Comparison of ENCODE assay signal across 9 cellular contexts in genomic region chr9:9352877-9353481, GRCh38.
A peak's percentile ranks its signal among the peaks of the same experiment; 100 is the strongest.
DNase-seq lines count a peak whose midpoint lies in the region; ATAC-seq and TF ChIP-seq lines count a peak whose summit lies in the region.
"Had no signal": no experiment of that assay in that cellular context is flagged by ENCODE, and none has a peak within 500 bp of the region (broad histone marks: within the 10 kb centered on the region; RNA-seq: fewer than 3 reads in every experiment).

No MANE protein-coding gene starts in this region.

- H3K4me3 Mint-ChIP-seq in activated CD4-positive, alpha-beta memory T cell treated with anti-CD3 and anti-CD28 coated beads for 36 hours, result no peak overlapping the region

- H3K27ac ChIP-seq in AG04450 (ENCODE audit: low read depth, low read length) (no peak overlapping the region), SJCRH30 (no peak overlapping the region)

- no peaks in the 10 kb centered on the region for H3K36me3 ChIP-seq in SJCRH30

- peak; percentile 28; the same call in 1 of the 2 replicates for TF ChIP-seq CTCF in AG04450 (IDR thresholded peaks at IDR 0.05; ENCODE audit: low read depth, low read length)
- TF ChIP-seq CTCF in GM13976 (IDR thresholded peaks at IDR 0.05; ENCODE audit: borderline replicate concordance, control extremely low read depth, extremely low read depth, insufficient read depth, missing control alignments), result peak; percentile 37

- in situ Hi-C loops in GM13976 (cut with MboI; ENCODE audit: low sequenced_read_pairs, unreplicated experiment), result no loop called here

- H3K4me1 ChIP-seq in SJCRH30, result no peaks in the 10 kb centered on the region

- no peaks in the 10 kb centered on the region for H3K4me1 Mint-ChIP-seq in activated CD4-positive, alpha-beta memory T cell treated with anti-CD3 and anti-CD28 coated beads for 36 hours (ENCODE audit: low read depth)

- H3K27me3 ChIP-seq in AG04450 (ENCODE audit: control insufficient read depth, insufficient read depth, low read length), result no peaks in the 10 kb centered on the region
- no peaks in the 10 kb centered on the region for H3K27me3 ChIP-seq in SJCRH30

- H3K9me3 ChIP-seq in AG04450 (ENCODE audit: control insufficient read depth, insufficient read depth, low read length) (peaks cover 3% of the 10 kb centered on the region; the same call in 1 of the 2 replicates), SJCRH30 (replicated peaks) (no peaks in the 10 kb centered on the region)

- DNase-seq in AG04450 (ENCODE audit: low read depth, low spot score) (no peak), GM13976 (ENCODE audit: low spot score) (no peak), SJCRH30 (peak; percentile 3 to 33), inferior parietal cortex (ENCODE audit: extremely low spot score) (peak; percentile 53), HCEC 1CT (no peak), cardiac septum (ENCODE audit: low spot score) (no peak)
- DNase-seq in activated CD4-positive, alpha-beta memory T cell treated with anti-CD3 and anti-CD28 coated beads for 36 hours, result no peak
- DNase-seq: NCI-H1436 treated with DMSO at 0.1 percent for 48 hours had no signal

- H3K27me3 Mint-ChIP-seq in activated CD4-positive, alpha-beta memory T cell treated with anti-CD3 and anti-CD28 coated beads for 36 hours, result no peaks in the 10 kb centered on the region

- H3K27ac Mint-ChIP-seq in activated CD4-positive, alpha-beta memory T cell treated with anti-CD3 and anti-CD28 coated beads for 36 hours, result no peak overlapping the region

- H3K9me3 Mint-ChIP-seq in activated CD4-positive, alpha-beta memory T cell treated with anti-CD3 and anti-CD28 coated beads for 36 hours, result no peaks in the 10 kb centered on the region

- POLR2A ChIA-PET in AG04450 (lab: Yijun Ruan, JAX), result no interaction called here
- POLR2A ChIA-PET in activated CD4-positive, alpha-beta memory T cell treated with anti-CD3 and anti-CD28 coated beads for 36 hours (lab: Charles Lee), result no interaction called here

- intact Hi-C loops in activated CD4-positive, alpha-beta memory T cell treated with anti-CD3 and anti-CD28 coated beads for 36 hours (cut with micrococcal nuclease), result no loop called here
- intact Hi-C loops in cardiac septum (cut with DNase I), result no loop called here

- ATAC-seq in GM21515 (IDR thresholded peaks at IDR 0.05; ENCODE audit: unreplicated experiment), result no peak

- CTCF ChIA-PET in AG04450 (lab: Charles Lee), result no interaction called here
- CTCF ChIA-PET in activated CD4-positive, alpha-beta memory T cell treated with anti-CD3 and anti-CD28 coated beads for 36 hours (lab: Charles Lee), result no interaction called here

- H3K36me3 Mint-ChIP-seq in activated CD4-positive, alpha-beta memory T cell treated with anti-CD3 and anti-CD28 coated beads for 36 hours, result no peaks in the 10 kb centered on the region

- H3K4me3 ChIP-seq in AG04450 (ENCODE audit: low read depth, low read length) (no peak overlapping the region), SJCRH30 (no peak overlapping the region)

Comparison
In these comparisons a context has a peak if more than half of its experiments do, and no peak if none do; other contexts are left out.
1. DNase-seq: peak in SJCRH30 (2 of 2) and inferior parietal cortex (single experiment); none in AG04450 (single experiment), GM13976 (single experiment), HCEC 1CT (single experiment), activated CD4-positive, alpha-beta memory T cell treated with anti-CD3 and anti-CD28 coated beads for 36 hours (single experiment) and cardiac septum (single experiment).